Comparison of ENCODE assay signal across 11 cellular contexts in the genomic region with DNA sequence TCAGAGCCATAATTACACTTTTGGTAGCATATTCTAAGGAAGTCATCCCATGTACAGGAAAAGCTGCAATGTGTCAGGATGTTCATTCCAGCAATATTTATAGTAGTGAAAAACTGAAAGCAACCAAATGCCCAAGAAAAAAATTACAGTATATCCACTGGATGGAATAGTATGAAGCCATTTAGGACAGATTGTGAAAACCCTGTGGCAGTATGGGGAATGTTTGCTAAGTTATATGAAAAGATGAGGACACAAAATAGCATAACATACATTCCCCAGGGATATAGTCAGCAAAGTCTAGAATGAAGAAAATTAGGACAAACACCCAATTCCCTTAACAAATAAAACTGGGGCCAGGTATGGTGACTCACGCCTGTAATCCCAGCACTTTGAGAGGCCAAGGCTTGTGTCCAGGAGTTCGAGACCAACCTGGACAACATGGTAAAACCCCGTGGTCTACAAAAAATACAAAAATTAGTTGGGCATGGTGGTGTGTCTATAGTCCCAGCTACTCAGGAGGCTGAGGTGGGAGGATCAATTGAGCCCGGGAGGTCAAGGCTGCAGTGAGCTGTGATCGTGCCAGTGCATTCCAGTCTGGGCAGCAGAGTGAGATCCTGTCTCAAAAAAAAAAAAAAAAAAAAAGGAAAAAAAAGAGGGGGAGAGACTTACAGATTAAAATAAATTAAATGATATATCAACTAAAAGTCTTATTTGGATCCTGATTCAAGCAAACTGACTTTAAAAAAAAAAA. TPM values are rescaled to one million over a fixed set of nuclear protein-coding genes. Genes with fewer than 3 reads are reported as not detected.
A peak's percentile ranks its signal among the peaks of the same experiment; 100 is the strongest.
DNase-seq lines count a peak whose midpoint lies in the region; ATAC-seq, FAIRE-seq and TF ChIP-seq lines count a peak whose summit lies in the region.
"Had no signal": no experiment of that assay in that cellular context is flagged by ENCODE, and none has a peak within 500 bp of the region (broad histone marks: within the 10 kb centered on the region; RNA-seq: fewer than 3 reads in every experiment).

No MANE protein-coding gene starts in this region.

- TF ChIP-seq POLR2A in tibial nerve (IDR thresholded peaks at IDR 0.05) = no peak

- TF ChIP-seq CTCF in dorsolateral prefrontal cortex (IDR thresholded peaks at IDR 0.05 in 54 of 56, conservative IDR thresholded peaks at IDR 0.05 in 2 of 56; ENCODE audit: low read depth in 1 of 56, partially characterized antibody in 56 of 56) = no peak
- TF ChIP-seq CTCF in tibial nerve (IDR thresholded peaks at IDR 0.05) = no peak

- DNase-seq in GM04504 (ENCODE audit: low read depth) (peak; percentile 43), SJSA1 (ENCODE audit: low read depth in 1 of 2, low spot score in 2 of 2) (peak; percentile 63 to 75), fibroblast of peridontal ligament (ENCODE audit: extremely low read depth) (peak; percentile 45), small intestine (no peak), dorsolateral prefrontal cortex (no peak), DMS79 (lab: John Stamatoyannopoulos, UW) (no peak), tibial nerve (ENCODE audit: low spot score in 2 of 2) (no peak)
- DNase-seq: glutamatergic neuron; NCI-H2107; stimulated activated CD8-positive, alpha-beta memory T cell treated with anti-CD3 and anti-CD28 coated beads, Interleukin-4, amount 100 ng/mL, for 48 hours had no signal

- H3K9me3 ChIP-seq in SJSA1 (replicated peaks) (no peaks in the 10 kb centered on the region), small intestine (ENCODE audit: control insufficient read depth, low read depth) (no peaks in the 10 kb centered on the region), tibial nerve (no peaks in the 10 kb centered on the region)

- 94% methylated on average over 5 of the region's 5 CpGs for WGBS in small intestine, 3 donors
- 85 to 92% methylated on average over 5 of the region's 5 CpGs for WGBS in tibial nerve, 2 donors

- no peak for TF ChIP-seq EP300 in tibial nerve (IDR thresholded peaks at IDR 0.05)

- H3K4me3 ChIP-seq in SJSA1 (no peak overlapping the region), small intestine (ENCODE audit: low read depth in 1 of 2, low read length in 2 of 2) (no peak overlapping the region), dorsolateral prefrontal cortex (no peak overlapping the region), tibial nerve (no peak overlapping the region)

- peaks cover 30% of the 10 kb centered on the region for H3K4me1 ChIP-seq in SJSA1 (replicated peaks)
- H3K4me1 ChIP-seq in small intestine (ENCODE audit: control insufficient read depth in 2 of 2, insufficient read depth in 1 of 2, low read depth in 1 of 2, low read length in 1 of 2) = peaks cover 3 to 7% of the 10 kb centered on the region in 2 donors
- H3K4me1 ChIP-seq in tibial nerve = peaks cover 0 to 39% (median 26%) of the 10 kb centered on the region in 4 donors

- no peak for FAIRE-seq in small intestine (lab: Jason Lieb, UNC)

- H3K27ac ChIP-seq in SJSA1 = peak overlapping the region; percentile 89
- H3K27ac ChIP-seq in small intestine (ENCODE audit: low read depth in 1 of 2, low read length in 1 of 2) = peak overlapping the region; percentile 32 to 44
- H3K27ac ChIP-seq in dorsolateral prefrontal cortex = peak overlapping the region in 27 of 59 donors; percentile 5 to 88 (median 67)
- peak overlapping the region in 1 of 4 donors; percentile 19 for H3K27ac ChIP-seq in tibial nerve

- no peaks in the 10 kb centered on the region for H3K27me3 ChIP-seq in SJSA1 (replicated peaks)
- no peaks in the 10 kb centered on the region for H3K27me3 ChIP-seq in small intestine (ENCODE audit: control insufficient read depth in 2 of 2, insufficient read depth in 2 of 2, low read length in 2 of 2)
- H3K27me3 ChIP-seq in dorsolateral prefrontal cortex = no peaks in the 10 kb centered on the region
- H3K27me3 ChIP-seq in tibial nerve = no peaks in the 10 kb centered on the region

- ATAC-seq in HG03521 (IDR thresholded peaks at IDR 0.05; ENCODE audit: unreplicated experiment) = no peak

- intact Hi-C loops in dorsolateral prefrontal cortex (cut with DNase I) = loop anchor here (2.0 to 10.0 kb wide), 5 partner anchors 23 to 1105 kb away; a partner anchor contains a TSS

- H3K36me3 ChIP-seq in SJSA1 = no peaks in the 10 kb centered on the region
- H3K36me3 ChIP-seq in small intestine (ENCODE audit: control insufficient read depth in 2 of 2, insufficient read depth in 2 of 2, low read length in 2 of 2) = no peaks in the 10 kb centered on the region
- H3K36me3 ChIP-seq in tibial nerve = no peaks in the 10 kb centered on the region

RNA-seq across cellular contexts. Expression of a gene that starts 2.3 kb away (rescaled TPM):
- not detected in 2 replicates for total RNA-seq in SJSA1 (2014; rRNA removed; shearing (Covaris generic))
- not detected for polyA plus RNA-seq in small intestine
- total RNA-seq in dorsolateral prefrontal cortex (under 1 TPM in 6 of 120 experiments, not detected in 114; 0.47 to 1.00 (median 0.60) TPM), tibial nerve (not detected)

RNA-seq across cellular contexts. Expression of a gene that starts 2.4 kb away (rescaled TPM):
- 36.0 and 39.1 TPM in 2 replicates for total RNA-seq in SJSA1 (2014; rRNA removed; shearing (Covaris generic))
- polyA plus RNA-seq in small intestine = 10 to 100 TPM; 60.7 to 72.5 (median 71.6) TPM
- 10 to 100 TPM; 42.7 to 90.1 (median 58.8) TPM for total RNA-seq in dorsolateral prefrontal cortex
- total RNA-seq in tibial nerve = 10 to 100 TPM; 45.7 to 88.2 (median 72.3) TPM

RNA-seq across cellular contexts. Expression of a gene that starts 11.4 kb away (rescaled TPM):
- 0.85 and 2.2 TPM in 2 replicates for total RNA-seq in SJSA1 (2014; rRNA removed; shearing (Covaris generic))
- 100 to 1,000 TPM; 121 to 255 (median 209) TPM for polyA plus RNA-seq in small intestine
- total RNA-seq in dorsolateral prefrontal cortex (10 to 100 TPM in 118 of 120 experiments, 1 to 10 TPM in 2; 8.8 to 58.3 (median 24.9) TPM), tibial nerve (10 to 100 TPM in 3 of 4 donors, 1 to 10 TPM in 1; 8.1 to 21.2 (median 16.8) TPM)

RNA-seq across cellular contexts. Expression of a gene that starts 33.0 kb away (rescaled TPM):
- not detected in 2 replicates for total RNA-seq in SJSA1 (2014; rRNA removed; shearing (Covaris generic))
- polyA plus RNA-seq in small intestine = under 1 TPM in 2 of 3 donors, not detected in 1; 0.54 to 0.63 TPM
- 1 to 10 TPM in 1 of 120 experiments, under 1 TPM in 5, not detected in 114; 0.22 to 1.3 (median 0.35) TPM for total RNA-seq in dorsolateral prefrontal cortex
- under 1 TPM in 1 of 4 donors, not detected in 3; 0.20 TPM for total RNA-seq in tibial nerve

RNA-seq across cellular contexts. Expression of a gene that starts 50.8 kb away (rescaled TPM):
- total RNA-seq in SJSA1 (2014; rRNA removed; shearing (Covaris generic)) = 98.3 and 167 TPM in 2 replicates
- 10 to 100 TPM; 43.6 to 93.6 (median 55.7) TPM for polyA plus RNA-seq in small intestine
- 100 to 1,000 TPM in 50 of 120 experiments, 10 to 100 TPM in 70; 70.5 to 136 (median 98.5) TPM for total RNA-seq in dorsolateral prefrontal cortex
- total RNA-seq in tibial nerve = 100 to 1,000 TPM in 1 of 4 donors, 10 to 100 TPM in 3; 64.7 to 109 (median 72.1) TPM

Comparison
In these comparisons a context has a peak if more than half of its experiments do, and no peak if none do; other contexts are left out.
1. DNase-seq: peak in GM04504 (single experiment), SJSA1 (2 of 2) and fibroblast of peridontal ligament (single experiment); none in small intestine (single experiment), dorsolateral prefrontal cortex (0 of 10), DMS79 (single experiment) and tibial nerve (0 of 2).